ENCODE assay signal across 16 cellular contexts in the genomic region with DNA sequence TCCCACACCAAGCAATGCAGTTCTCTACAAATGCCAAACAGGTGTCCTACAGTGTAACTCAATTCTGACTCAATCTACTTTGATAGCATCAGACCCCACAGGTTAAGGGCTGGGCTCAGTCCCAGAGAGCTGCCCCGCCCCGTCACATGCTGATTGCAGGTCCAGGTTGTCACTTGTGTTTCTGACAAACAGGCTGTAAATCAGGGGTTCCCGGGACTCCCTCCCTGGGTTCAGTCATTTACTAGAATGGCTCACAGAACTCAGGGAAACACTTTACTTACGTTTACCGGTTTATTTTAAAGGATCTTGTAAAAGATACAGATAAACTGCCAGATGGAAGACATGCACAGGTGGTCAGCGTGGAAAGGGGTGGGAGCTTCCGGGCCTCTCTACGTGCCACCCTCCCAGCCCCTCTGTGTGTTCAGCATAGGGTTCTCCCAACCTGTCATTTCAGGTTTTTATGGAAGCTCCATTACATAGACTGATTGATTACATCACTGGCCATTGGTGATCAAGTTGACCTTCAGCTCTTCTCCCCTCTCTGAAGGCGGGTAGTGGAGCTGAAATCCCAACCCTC. TPM values are rescaled to one million over a fixed set of nuclear protein-coding genes. Genes with fewer than 3 reads are reported as not detected.
DNase-seq lines count a peak whose midpoint lies in the region; ATAC-seq and TF ChIP-seq lines count a peak whose summit lies in the region.
"Had no signal": no experiment of that assay in that cellular context is flagged by ENCODE, and none has a peak within 500 bp of the region (broad histone marks: within the 10 kb centered on the region; RNA-seq: fewer than 3 reads in every experiment).

No MANE protein-coding gene starts in this region.

- ATAC-seq in HG02981 (IDR thresholded peaks at IDR 0.05; ENCODE audit: unreplicated experiment), result no peak
- no peak for ATAC-seq in GM21576 (IDR thresholded peaks at IDR 0.05; ENCODE audit: unreplicated experiment)
- ATAC-seq: heart left ventricle had no signal

- no peak for TF ChIP-seq CTCF in C4-2B (conservative IDR thresholded peaks at IDR 0.05)
- TF ChIP-seq CTCF in osteoblast (IDR thresholded peaks at IDR 0.05; ENCODE audit: extremely low read depth, low read depth, low read length), result no peak

- H3K36me3 ChIP-seq in duodenal mucosa (ENCODE audit: control insufficient read depth in 1 of 2, insufficient read depth in 2 of 2, low read length in 2 of 2), result no peaks in the 10 kb centered on the region
- H3K36me3 ChIP-seq in osteoblast (ENCODE audit: insufficient read depth, low read length), result no peaks in the 10 kb centered on the region
- H3K36me3 ChIP-seq: heart left ventricle, ovary had no signal

- DNase-seq in HT-29 (ENCODE audit: low spot score), result peak; percentile 48
- DNase-seq in osteoblast (ENCODE audit: insufficient read length, low spot score, missing footprints), result peak; percentile 57
- no peak for DNase-seq in NCI-H226
- DNase-seq: activated CD4-positive, alpha-beta T cell treated with anti-CD3 and anti-CD28 coated beads for 1 hour; C1 segment of cervical spinal cord; NCI-H1436 treated with DMSO at 0.1 percent for 48 hours; NCI-H774; stimulated activated naive CD4-positive, alpha-beta T cell treated with Interleukin-2 at 50 U/mL for 16 hours had no signal

- peaks cover 18 to 31% of the 10 kb centered on the region in 2 donors for H3K4me1 ChIP-seq in duodenal mucosa (ENCODE audit: control insufficient read depth in 1 of 2, insufficient read depth in 2 of 2, low read length in 2 of 2)
- H3K4me1 ChIP-seq in osteoblast (ENCODE audit: insufficient read depth, low read length), result no peaks in the 10 kb centered on the region

- peak overlapping the region; percentile 65 for H3K27ac ChIP-seq in C4-2B
- H3K27ac ChIP-seq in duodenal mucosa (ENCODE audit: low read depth, low read length), result peak overlapping the region; percentile 39
- H3K27ac ChIP-seq in osteoblast (ENCODE audit: low read depth, low read length), result no peak overlapping the region
- H3K27ac ChIP-seq: epithelial cell of prostate, heart left ventricle, ovary, skin epidermis had no signal

- H4K20me1 ChIP-seq in osteoblast (ENCODE audit: insufficient read depth, low read length), result no peaks in the 10 kb centered on the region

- no peak overlapping the region for H3K4me3 ChIP-seq in duodenal mucosa (ENCODE audit: low read depth in 1 of 2, low read length in 2 of 2)
- H3K4me3 ChIP-seq in osteoblast (ENCODE audit: insufficient read depth, low read length), result no peak overlapping the region
- H3K4me3 ChIP-seq: heart left ventricle, ovary, skin epidermis had no signal

- H3K79me2 ChIP-seq in osteoblast (ENCODE audit: insufficient read depth, low read length), result no peaks in the 10 kb centered on the region

- H3K27me3 ChIP-seq in duodenal mucosa (ENCODE audit: control insufficient read depth in 1 of 2, insufficient read depth in 2 of 2, low read length in 2 of 2), result no peaks in the 10 kb centered on the region
- peaks cover 8% of the 10 kb centered on the region for H3K27me3 ChIP-seq in osteoblast (ENCODE audit: insufficient read depth, low read length)
- H3K27me3 ChIP-seq: heart left ventricle, ovary had no signal

- H3K9ac ChIP-seq in duodenal mucosa (ENCODE audit: low read depth in 1 of 2, low read length in 2 of 2), result no peak overlapping the region

- H3K4me2 ChIP-seq in osteoblast (ENCODE audit: insufficient read depth, low read length), result no peak overlapping the region

- H3K9me3 ChIP-seq in duodenal mucosa (ENCODE audit: control insufficient read depth in 1 of 2, low read length in 2 of 2) (no peaks in the 10 kb centered on the region), osteoblast (ENCODE audit: low read depth, low read length) (no peaks in the 10 kb centered on the region)
- H3K9me3 ChIP-seq: heart left ventricle, ovary had no signal

- H2AFZ ChIP-seq in osteoblast (ENCODE audit: low read length), result no peak overlapping the region

RNA-seq across cellular contexts. Expression of gene KLF13, which starts 28.7 kb away (rescaled TPM):
- 52.2 and 52.7 TPM in 2 replicates for total RNA-seq in HT-29 (2014; rRNA removed; shearing (Covaris generic))
- 53.3 and 58.6 TPM in 2 replicates for total RNA-seq in osteoblast
